Comparison of ENCODE assay signal across 7 cellular contexts in genomic region chr2:224663322-224663721, GRCh38. TPM values are rescaled to one million over a fixed set of nuclear protein-coding genes. Genes with fewer than 3 reads are reported as not detected.
"Had no signal": no experiment of that assay in that cellular context is flagged by ENCODE, and none has a peak within 500 bp of the region (broad histone marks: within the 10 kb centered on the region; RNA-seq: fewer than 3 reads in every experiment).

No MANE protein-coding gene starts in this region.

RNA-seq across cellular contexts. Expression of gene CCDC195, which starts 52.8 kb away (rescaled TPM):
- total RNA-seq: GM23248, GM23338, H1, H4, H7, H9, HFFc6 had no signal
- polyA plus RNA-seq: GM23248, GM23338, H1 had no signal
